Comparison of ENCODE assay signal across 1 cellular context in genomic region chr4:2953496-2953895, GRCh38.
TF ChIP-seq lines count a peak whose summit lies in the region.

No MANE protein-coding gene starts in this region.

TF ChIP-seq in GM12891, 5 proteins besides CTCF, POLR2A, EP300 and RAD21:
- TF ChIP-seq SPI1 (IDR thresholded peaks at IDR 0.05; ENCODE audit: low read depth, low read length) (no peak), TAF1 (IDR thresholded peaks at IDR 0.05; ENCODE audit: low read depth, low read length) (no peak), POU2F2 (IDR thresholded peaks at IDR 0.05; ENCODE audit: low read depth, low read length) (no peak), PAX5 (IDR thresholded peaks at IDR 0.05; ENCODE audit: insufficient read depth, low read length, severe bottlenecking) (no peak), POLR2AphosphoS5 (IDR thresholded peaks at IDR 0.05; ENCODE audit: low read depth, low read length) (no peak)
TF ChIP-seq in GM12891: peak in this region for 0.
